In genomic region chr1:30334767-30335166, GRCh38 we compare ENCODE assay signal across 27 cellular contexts.
"Had no signal": no experiment of that assay in that cellular context is flagged by ENCODE, and none has a peak within 500 bp of the region (broad histone marks: within the 10 kb centered on the region; RNA-seq: fewer than 3 reads in every experiment).

No MANE protein-coding gene starts in this region.

- H3K27ac ChIP-seq: esophagus squamous epithelium, sigmoid colon, thoracic aorta, tibial nerve, upper lobe of right lung, uterus had no signal

- H3K4me1 Mint-ChIP-seq: memory B cell; mesothelial cell of epicardium; naive thymus-derived CD4-positive, alpha-beta T cell; nephron; stimulated activated memory B cell treated with anti-CD40 and anti-IgM and Interleukin-4, amounts not matched to agents 10 μg/mL and 1 μg/mL and 100 μg/mL, for 72 hours had no signal

- ATAC-seq: effector memory CD8-positive, alpha-beta T cell; left ventricle myocardium superior; mucosa of descending colon; naive thymus-derived CD4-positive, alpha-beta T cell; psoas muscle; stimulated activated memory B cell treated with anti-CD40 and anti-IgM and Interleukin-4, amounts not matched to agents 10 μg/mL and 1 μg/mL and 100 μg/mL, for 72 hours; stimulated activated naive CD8-positive, alpha-beta T cell treated with anti-CD3 and anti-CD28 coated beads, Interleukin-15, Interleukin-2, amounts not matched to agents 100 U/mL and 50 U/mL, for 24 hours; upper lobe of right lung had no signal

- H3K9me3 ChIP-seq: esophagus squamous epithelium, mucosa of descending colon, psoas muscle, sigmoid colon, thoracic aorta, tibial nerve, upper lobe of right lung, uterus had no signal

- H3K4me3 Mint-ChIP-seq: effector memory CD8-positive, alpha-beta T cell; memory B cell; mesothelial cell of epicardium; naive thymus-derived CD4-positive, alpha-beta T cell; nephron; stimulated activated memory B cell treated with anti-CD40 and anti-IgM and Interleukin-4, amounts not matched to agents 10 μg/mL and 1 μg/mL and 100 μg/mL, for 72 hours had no signal

- H3K27me3 ChIP-seq: tibial nerve, uterus had no signal

- H3K27ac Mint-ChIP-seq: effector memory CD8-positive, alpha-beta T cell; memory B cell; mesothelial cell of epicardium; naive thymus-derived CD4-positive, alpha-beta T cell; nephron; stimulated activated memory B cell treated with anti-CD40 and anti-IgM and Interleukin-4, amounts not matched to agents 10 μg/mL and 1 μg/mL and 100 μg/mL, for 72 hours had no signal

- DNase-seq: cortex of kidney; effector memory CD8-positive, alpha-beta T cell; erythroblast; esophagus squamous epithelium; foreskin melanocyte; glutamatergic neuron; hypothalamus; left ventricle myocardium superior; mucosa of descending colon; naive thymus-derived CD4-positive, alpha-beta T cell; nucleus accumbens; psoas muscle; sigmoid colon; stimulated activated CD4-positive, alpha-beta T cell treated with anti-CD3 and anti-CD28 coated beads, Interleukin-2, amount 100 ng/mL, for 24 hours; stimulated activated CD4-positive, alpha-beta T cell treated with anti-CD3 and anti-CD28 coated beads, Interleukin-4, amount 100 ng/mL, for 4 hours; stimulated activated naive CD8-positive, alpha-beta T cell treated with anti-CD3 and anti-CD28 coated beads, Interleukin-15, Interleukin-2, amounts not matched to agents 100 U/mL and 50 U/mL, for 24 hours; upper lobe of right lung; uterus had no signal

- FAIRE-seq: endometrium, keratinocyte had no signal

- H3K4me3 ChIP-seq: esophagus squamous epithelium, lung, mucosa of descending colon, psoas muscle, sigmoid colon, thoracic aorta, tibial nerve, upper lobe of right lung, uterus had no signal

- H3K4me1 ChIP-seq: esophagus squamous epithelium, sigmoid colon, tibial nerve, upper lobe of right lung, uterus had no signal

- H3K36me3 ChIP-seq: esophagus squamous epithelium, sigmoid colon, thoracic aorta, tibial nerve, upper lobe of right lung, uterus had no signal

- H3K9me3 Mint-ChIP-seq: effector memory CD8-positive, alpha-beta T cell; memory B cell; mesothelial cell of epicardium; naive thymus-derived CD4-positive, alpha-beta T cell; nephron; stimulated activated memory B cell treated with anti-CD40 and anti-IgM and Interleukin-4, amounts not matched to agents 10 μg/mL and 1 μg/mL and 100 μg/mL, for 72 hours had no signal

- H3K36me3 Mint-ChIP-seq: memory B cell; mesothelial cell of epicardium; naive thymus-derived CD4-positive, alpha-beta T cell; stimulated activated memory B cell treated with anti-CD40 and anti-IgM and Interleukin-4, amounts not matched to agents 10 μg/mL and 1 μg/mL and 100 μg/mL, for 72 hours had no signal
